Comparison of ENCODE assay signal across 22 cellular contexts in genomic region chr13:45542878-45543277, GRCh38.
"Had no signal": no experiment of that assay in that cellular context is flagged by ENCODE, and none has a peak within 500 bp of the region (broad histone marks: within the 10 kb centered on the region; RNA-seq: fewer than 3 reads in every experiment).

No MANE protein-coding gene starts in this region.

- H3K27ac ChIP-seq: lower lobe of right lung, prostate gland, right atrium auricular region, stomach, thyroid gland, vagina had no signal

- H3K36me3 Mint-ChIP-seq: naive thymus-derived CD8-positive, alpha-beta T cell had no signal

- H3K27me3 ChIP-seq: right atrium auricular region, stomach, thyroid gland, vagina had no signal

- DNase-seq: dermis blood vessel endothelial cell; effector memory CD4-positive, alpha-beta T cell; erythroblast; head of caudate nucleus; left ventricle myocardium superior; lower lobe of right lung; naive thymus-derived CD8-positive, alpha-beta T cell; nephron progenitor cell; nucleus accumbens; stimulated activated CD4-positive, alpha-beta T cell treated with anti-CD3 and anti-CD28 coated beads, Interleukin-12 subunit alpha, Interleukin-12 subunit beta, amount 100 ng/mL, for 4 hours; stimulated activated CD4-positive, alpha-beta T cell treated with anti-CD3 and anti-CD28 coated beads, Interleukin-1b, Interleukin-23, amount 100 ng/mL, for 48 hours; stimulated activated CD4-positive, alpha-beta T cell treated with anti-CD3 and anti-CD28 coated beads, Interleukin-4, amount 100 ng/mL, for 1 hour; stimulated activated CD8-positive, alpha-beta memory T cell treated with anti-CD3 and anti-CD28 coated beads, Interleukin-4, amount 100 ng/mL, for 48 hours; stimulated activated naive CD4-positive, alpha-beta T cell treated with Interleukin-2 at 50 U/mL for 16 hours; stomach; thyroid gland; trophoblast cell had no signal

- H3K9me3 ChIP-seq: lower lobe of right lung, prostate gland, right atrium auricular region, stomach, thyroid gland, vagina had no signal

- H3K4me3 ChIP-seq: lower lobe of right lung, prostate gland, right atrium auricular region, smooth muscle cell, stomach, thyroid gland, vagina had no signal

- H3K27ac Mint-ChIP-seq: naive thymus-derived CD8-positive, alpha-beta T cell; nephron progenitor cell had no signal

- H3K4me1 ChIP-seq: lower lobe of right lung, prostate gland, right atrium auricular region, stomach, thyroid gland, vagina had no signal

- H3K9me3 Mint-ChIP-seq: naive thymus-derived CD8-positive, alpha-beta T cell; nephron progenitor cell had no signal

- H3K4me1 Mint-ChIP-seq: nephron progenitor cell had no signal

- H3K4me3 Mint-ChIP-seq: naive thymus-derived CD8-positive, alpha-beta T cell; nephron progenitor cell had no signal

- H3K36me3 ChIP-seq: lower lobe of right lung, prostate gland, right atrium auricular region, thyroid gland, vagina had no signal

- ATAC-seq: left ventricle myocardium superior; lower lobe of right lung; naive thymus-derived CD8-positive, alpha-beta T cell; sciatic nerve had no signal
